Comparison of ENCODE assay signal across 8 cellular contexts in the genomic region with DNA sequence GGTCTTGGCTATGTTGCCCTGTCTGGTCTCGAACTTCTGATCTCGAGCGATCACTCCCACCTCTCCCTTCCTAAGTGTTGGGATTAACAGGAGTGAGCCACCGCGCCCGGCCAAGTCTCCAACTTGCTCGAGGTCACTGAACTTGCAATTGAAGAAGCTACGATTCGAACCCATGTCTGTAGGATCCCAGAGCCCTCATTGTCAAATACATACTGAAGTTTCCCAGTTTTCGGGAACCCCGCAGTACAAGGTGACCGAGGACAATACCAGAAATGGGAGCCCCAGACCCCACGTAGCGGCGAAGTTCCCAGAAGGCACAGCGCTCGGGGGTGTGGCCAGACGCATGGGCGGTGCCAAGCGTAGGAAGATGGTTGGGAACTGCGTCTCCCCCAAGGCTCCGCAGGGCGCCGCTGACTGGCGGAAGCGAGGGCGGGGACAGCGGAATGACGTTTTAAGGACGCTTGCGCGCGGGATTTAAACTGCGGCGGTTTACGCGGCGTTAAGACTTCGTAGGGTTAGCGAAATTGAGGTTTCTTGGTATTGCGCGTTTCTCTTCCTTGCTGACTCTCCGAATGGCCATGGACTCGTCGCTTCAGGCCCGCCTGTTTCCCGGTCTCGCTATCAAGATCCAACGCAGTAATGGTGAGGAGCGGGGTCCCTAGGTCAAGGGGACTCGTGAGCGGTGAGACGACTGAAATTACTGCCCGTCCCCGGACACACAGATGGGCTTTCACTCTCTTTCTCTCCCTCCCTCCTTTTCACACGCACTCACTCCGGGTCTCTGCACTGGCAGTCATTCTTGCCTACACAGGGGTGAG. TPM values are rescaled to one million over a fixed set of nuclear protein-coding genes. Genes with fewer than 3 reads are reported as not detected.
DNase-seq lines count a peak whose midpoint lies in the region; ATAC-seq and TF ChIP-seq lines count a peak whose summit lies in the region.

A gene (plus strand): TSS at position 477 of the 818 bp plus-strand sequence. CDS start 96 bp downstream, at position 573.

- peaks cover 47% of the 10 kb centered on the region for H3K36me3 Mint-ChIP-seq in activated T-cell treated with anti-CD3 and anti-CD28 coated beads, Interleukin-2, amount 50 U/mL, for 24 hours (ENCODE audit: low read depth)

- ATAC-seq in GM21717 (IDR thresholded peaks at IDR 0.05; ENCODE audit: unreplicated experiment), result peak; percentile 83

- peak; percentile 99 for DNase-seq in DMS153 treated with DMSO at 0.1 percent for 48 hours (lab: John Stamatoyannopoulos, UW; ENCODE audit: unreplicated experiment)
- DNase-seq in KBM-7, result peak; percentile 97
- DNase-seq in activated T-cell treated with anti-CD3 and anti-CD28 coated beads, Interleukin-2, amount 50 U/mL, for 24 hours, result peak; percentile 99
- DNase-seq in stimulated activated CD8-positive, alpha-beta memory T cell treated with anti-CD3 and anti-CD28 coated beads, Interleukin-7, amount 100 ng/mL, for 1 hour (ENCODE audit: low read depth in 2 of 2), result peak; percentile 90 to 92

- H3K4me1 Mint-ChIP-seq in activated T-cell treated with anti-CD3 and anti-CD28 coated beads, Interleukin-2, amount 50 U/mL, for 24 hours (ENCODE audit: low read depth), result peaks cover 27% of the 10 kb centered on the region

- peak within 1 kb of the TSS; percentile 90 to 95 for H3K27ac ChIP-seq in esophagus (ENCODE audit: low read depth in 2 of 2, low read length in 1 of 2)

- H3K4me3 ChIP-seq in esophagus (ENCODE audit: low read depth in 1 of 2, low read length in 2 of 2), result peak within 1 kb of the TSS; percentile 60 to 84
- H3K4me3 ChIP-seq in mucosa of stomach (ENCODE audit: low read length), result peak within 1 kb of the TSS; percentile 40

- H3K9me3 Mint-ChIP-seq in activated T-cell treated with anti-CD3 and anti-CD28 coated beads, Interleukin-2, amount 50 U/mL, for 24 hours, result no peaks in the 10 kb centered on the region

- 0% methylated on average over 57 of the region's 57 CpGs for WGBS in esophagus, 2 donors

- peak within 1 kb of the TSS; percentile 95 for H3K4me3 Mint-ChIP-seq in activated T-cell treated with anti-CD3 and anti-CD28 coated beads, Interleukin-2, amount 50 U/mL, for 24 hours

- no peaks in the 10 kb centered on the region for H3K27me3 ChIP-seq in esophagus (ENCODE audit: control insufficient read depth in 1 of 2, insufficient read depth in 2 of 2, low read length in 2 of 2)
- H3K27me3 ChIP-seq in mucosa of stomach (ENCODE audit: control insufficient read depth, insufficient read depth, low read length), result no peaks in the 10 kb centered on the region

- no peaks in the 10 kb centered on the region for H3K36me3 ChIP-seq in esophagus (ENCODE audit: control insufficient read depth in 2 of 2, insufficient read depth in 2 of 2, low read length in 1 of 2)
- H3K36me3 ChIP-seq in mucosa of stomach (ENCODE audit: control insufficient read depth, insufficient read depth, low read length), result no peaks in the 10 kb centered on the region

- in situ Hi-C loops in KBM-7 (cut with MboI; ENCODE audit: low pct_unique_long_range_greater_than_20kb, low sequenced_read_pairs), result no loop called here

- H3K9me3 ChIP-seq in esophagus (ENCODE audit: control insufficient read depth in 2 of 2, insufficient read depth in 1 of 2, low read depth in 1 of 2, low read length in 1 of 2), result no peaks in the 10 kb centered on the region
- H3K9me3 ChIP-seq in mucosa of stomach (ENCODE audit: control insufficient read depth, low read length), result no peaks in the 10 kb centered on the region

- H3K4me1 ChIP-seq in esophagus (ENCODE audit: control insufficient read depth in 2 of 2, insufficient read depth in 2 of 2, low read length in 1 of 2) (no peaks in the 10 kb centered on the region), mucosa of stomach (ENCODE audit: control insufficient read depth, insufficient read depth, low read length) (peaks cover 9% of the 10 kb centered on the region)

- no peaks in the 10 kb centered on the region for H3K27me3 Mint-ChIP-seq in activated T-cell treated with anti-CD3 and anti-CD28 coated beads, Interleukin-2, amount 50 U/mL, for 24 hours

- H3K9ac ChIP-seq in mucosa of stomach (ENCODE audit: low read length), result peak within 1 kb of the TSS; percentile 71

- peak within 1 kb of the TSS; percentile 97 for H3K27ac Mint-ChIP-seq in activated T-cell treated with anti-CD3 and anti-CD28 coated beads, Interleukin-2, amount 50 U/mL, for 24 hours

TF ChIP-seq in PFSK-1, 5 proteins besides CTCF, POLR2A, EP300 and RAD21:
- TF ChIP-seq POLR2AphosphoS5 (IDR thresholded peaks at IDR 0.05; ENCODE audit: low read depth, low read length) (peak; percentile 96), SIN3A (IDR thresholded peaks at IDR 0.05; ENCODE audit: borderline replicate concordance, insufficient read depth, low read length) (peak; percentile 80; the same call in 1 of the 2 replicates), FOXP2 (optimal IDR thresholded peaks at IDR 0.05; ENCODE audit: borderline replicate concordance, extremely low read depth, extremely low read length, insufficient read depth) (peak; percentile 49), TAF1 (IDR thresholded peaks at IDR 0.05; ENCODE audit: borderline replicate concordance, insufficient read depth, low read length) (peak; percentile 48; the same call in 1 of the 2 replicates)
- TF ChIP-seq, protein P1, sequence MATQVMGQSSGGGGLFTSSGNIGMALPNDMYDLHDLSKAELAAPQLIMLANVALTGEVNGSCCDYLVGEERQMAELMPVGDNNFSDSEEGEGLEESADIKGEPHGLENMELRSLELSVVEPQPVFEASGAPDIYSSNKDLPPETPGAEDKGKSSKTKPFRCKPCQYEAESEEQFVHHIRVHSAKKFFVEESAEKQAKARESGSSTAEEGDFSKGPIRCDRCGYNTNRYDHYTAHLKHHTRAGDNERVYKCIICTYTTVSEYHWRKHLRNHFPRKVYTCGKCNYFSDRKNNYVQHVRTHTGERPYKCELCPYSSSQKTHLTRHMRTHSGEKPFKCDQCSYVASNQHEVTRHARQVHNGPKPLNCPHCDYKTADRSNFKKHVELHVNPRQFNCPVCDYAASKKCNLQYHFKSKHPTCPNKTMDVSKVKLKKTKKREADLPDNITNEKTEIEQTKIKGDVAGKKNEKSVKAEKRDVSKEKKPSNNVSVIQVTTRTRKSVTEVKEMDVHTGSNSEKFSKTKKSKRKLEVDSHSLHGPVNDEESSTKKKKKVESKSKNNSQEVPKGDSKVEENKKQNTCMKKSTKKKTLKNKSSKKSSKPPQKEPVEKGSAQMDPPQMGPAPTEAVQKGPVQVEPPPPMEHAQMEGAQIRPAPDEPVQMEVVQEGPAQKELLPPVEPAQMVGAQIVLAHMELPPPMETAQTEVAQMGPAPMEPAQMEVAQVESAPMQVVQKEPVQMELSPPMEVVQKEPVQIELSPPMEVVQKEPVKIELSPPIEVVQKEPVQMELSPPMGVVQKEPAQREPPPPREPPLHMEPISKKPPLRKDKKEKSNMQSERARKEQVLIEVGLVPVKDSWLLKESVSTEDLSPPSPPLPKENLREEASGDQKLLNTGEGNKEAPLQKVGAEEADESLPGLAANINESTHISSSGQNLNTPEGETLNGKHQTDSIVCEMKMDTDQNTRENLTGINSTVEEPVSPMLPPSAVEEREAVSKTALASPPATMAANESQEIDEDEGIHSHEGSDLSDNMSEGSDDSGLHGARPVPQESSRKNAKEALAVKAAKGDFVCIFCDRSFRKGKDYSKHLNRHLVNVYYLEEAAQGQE (IDR thresholded peaks at IDR 0.05; ENCODE audit: insufficient read depth in 1 of 2, low read depth in 2 of 2, low read length in 2 of 2), result no peak

RNA-seq across cellular contexts. Expression of the gene that starts here (rescaled TPM):
- polyA plus RNA-seq in PFSK-1 (2012; ENCODE audit: insufficient read length, low read depth), result 20.6 TPM
- polyA plus RNA-seq in esophagus, result 1 to 10 TPM; 4.5 to 9.4 TPM

Comparison
In these comparisons a context has a peak if more than half of its experiments do, and no peak if none do; other contexts are left out.
1. Peak in every context shown above with its lines: DNase-seq, ATAC-seq, H3K4me3 ChIP-seq and H3K27ac ChIP-seq.